ENCODE assay signal across 8 cellular contexts in the genomic region with DNA sequence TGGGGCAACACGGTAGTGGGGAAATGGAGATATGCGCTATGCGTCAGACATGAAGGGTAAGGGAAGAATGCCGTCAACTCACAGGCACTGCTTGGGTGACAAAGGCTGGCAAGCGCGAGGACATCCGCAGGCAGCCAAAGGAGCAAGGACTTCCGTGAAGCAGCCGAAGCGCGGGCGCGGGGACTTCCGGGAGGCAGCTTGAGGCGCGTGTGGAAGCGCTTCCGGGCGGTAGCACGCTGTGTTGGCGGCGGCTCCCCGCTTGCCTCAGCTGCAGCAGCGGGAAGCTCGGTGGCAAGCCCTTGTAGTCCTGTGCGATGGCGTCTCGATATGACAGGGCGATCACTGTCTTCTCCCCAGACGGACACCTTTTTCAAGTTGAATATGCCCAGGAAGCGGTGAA. TPM values are rescaled to one million over a fixed set of nuclear protein-coding genes. Genes with fewer than 3 reads are reported as not detected.
DNase-seq lines count a peak whose midpoint lies in the region; ATAC-seq and TF ChIP-seq lines count a peak whose summit lies in the region.

A gene (plus strand): TSS at position 218 of the 400 bp plus-strand sequence. CDS start 97 bp downstream, at position 315.

- no peak for TF ChIP-seq EP300 in suprapubic skin (IDR thresholded peaks at IDR 0.05)

- TF ChIP-seq POLR2A in suprapubic skin (IDR thresholded peaks at IDR 0.05), result no peak

- no peaks in the 10 kb centered on the region for H3K9me3 Mint-ChIP-seq in activated CD8-positive, alpha-beta memory T cell treated with anti-CD3 and anti-CD28 coated beads, Interleukin-2, amount 10 ng/mL, durations not matched to agents 7 days and 5 days (ENCODE audit: low read depth)

- no peak within 1 kb of the TSS for H3K27ac ChIP-seq in suprapubic skin

- H3K36me3 ChIP-seq in suprapubic skin (no peaks in the 10 kb centered on the region), BE2C (no peaks in the 10 kb centered on the region)

- ATAC-seq in HG02610 (IDR thresholded peaks at IDR 0.05; ENCODE audit: unreplicated experiment) (peak; percentile 84), left ventricle myocardium superior (peak; percentile 19)
- ATAC-seq in activated CD8-positive, alpha-beta memory T cell treated with anti-CD3 and anti-CD28 coated beads, Interleukin-2, amount 10 ng/mL, durations not matched to agents 7 days and 5 days, result peak; percentile 89

- peaks cover 3% of the 10 kb centered on the region for H3K4me1 Mint-ChIP-seq in activated CD8-positive, alpha-beta memory T cell treated with anti-CD3 and anti-CD28 coated beads, Interleukin-2, amount 10 ng/mL, durations not matched to agents 7 days and 5 days

- WGBS in suprapubic skin, result 59% methylated on average over 30 of the region's 31 CpGs

- H3K36me3 Mint-ChIP-seq in activated CD8-positive, alpha-beta memory T cell treated with anti-CD3 and anti-CD28 coated beads, Interleukin-2, amount 10 ng/mL, durations not matched to agents 7 days and 5 days, result no peaks in the 10 kb centered on the region

- H3K27me3 Mint-ChIP-seq in activated CD8-positive, alpha-beta memory T cell treated with anti-CD3 and anti-CD28 coated beads, Interleukin-2, amount 10 ng/mL, durations not matched to agents 7 days and 5 days, result no peaks in the 10 kb centered on the region

- H3K4me1 ChIP-seq in suprapubic skin (no peaks in the 10 kb centered on the region), BE2C (no peaks in the 10 kb centered on the region)

- H3K27me3 ChIP-seq in suprapubic skin (no peaks in the 10 kb centered on the region), BE2C (no peaks in the 10 kb centered on the region)

- H3K9me3 ChIP-seq in suprapubic skin, result no peaks in the 10 kb centered on the region
- H3K9me3 ChIP-seq in BE2C, result no peaks in the 10 kb centered on the region

- CTCF ChIA-PET in activated CD8-positive, alpha-beta memory T cell treated with anti-CD3 and anti-CD28 coated beads, Interleukin-2, amount 10 ng/mL, durations not matched to agents 7 days and 5 days (lab: Charles Lee), result no interaction called here

- H3K4me3 Mint-ChIP-seq in activated CD8-positive, alpha-beta memory T cell treated with anti-CD3 and anti-CD28 coated beads, Interleukin-2, amount 10 ng/mL, durations not matched to agents 7 days and 5 days, result peak within 1 kb of the TSS; percentile 69

- no peak for TF ChIP-seq CTCF in suprapubic skin (IDR thresholded peaks at IDR 0.05)
- no peak for TF ChIP-seq CTCF in BE2C (IDR thresholded peaks at IDR 0.05; ENCODE audit: low read depth, low read length)

- peak within 1 kb of the TSS; percentile 87 for H3K27ac Mint-ChIP-seq in activated CD8-positive, alpha-beta memory T cell treated with anti-CD3 and anti-CD28 coated beads, Interleukin-2, amount 10 ng/mL, durations not matched to agents 7 days and 5 days

- peak; percentile 75 for DNase-seq in activated CD8-positive, alpha-beta memory T cell treated with anti-CD3 and anti-CD28 coated beads, Interleukin-2, amount 10 ng/mL, durations not matched to agents 7 days and 5 days
- DNase-seq in left ventricle myocardium superior (peak; percentile 54), NCI-H1930 (lab: John Stamatoyannopoulos, UW) (no peak), suprapubic skin (ENCODE audit: low spot score in 2 of 2) (no peak), BE2C (no peak), SHP77 (lab: John Stamatoyannopoulos, UW) (no peak)
- DNase-seq in stimulated activated CD8-positive, alpha-beta memory T cell treated with anti-CD3 and anti-CD28 coated beads, Interleukin-4, amount 100 ng/mL, for 24 hours (ENCODE audit: low read depth), result peak; percentile 39

- intact Hi-C loops in left ventricle myocardium superior (cut with micrococcal nuclease), result no loop called here

- H3K4me3 ChIP-seq in suprapubic skin (no peak within 1 kb of the TSS), BE2C (ENCODE audit: low read depth, low read length) (no peak within 1 kb of the TSS)

RNA-seq across cellular contexts. Expression of the gene that starts here (rescaled TPM):
- 1 to 10 TPM in 1 of 2 experiments, under 1 TPM in 1; 0.82 to 1.1 TPM for total RNA-seq in activated CD8-positive, alpha-beta memory T cell treated with anti-CD3 and anti-CD28 coated beads, Interleukin-2, amount 10 ng/mL, durations not matched to agents 7 days and 5 days
- total RNA-seq in left ventricle myocardium superior (0.20 TPM), suprapubic skin (not detected)
- not detected for polyA plus RNA-seq in BE2C (2012; ENCODE audit: insufficient read depth, insufficient read length, low read depth)

Comparison
In these comparisons a context has a peak if more than half of its experiments do, and no peak if none do; other contexts are left out.
1. Peak in DNase-seq and ATAC-seq in left ventricle myocardium superior; RNA of the gene not detected or under 1 TPM.
2. ATAC-seq: peak in every context shown above with its lines; median percentile 89 in activated CD8-positive, alpha-beta memory T cell treated with anti-CD3 and anti-CD28 coated beads, Interleukin-2, amount 10 ng/mL, durations not matched to agents 7 days and 5 days; 84 in HG02610; 19 in left ventricle myocardium superior.
3. DNase-seq: peak in activated CD8-positive, alpha-beta memory T cell treated with anti-CD3 and anti-CD28 coated beads, Interleukin-2, amount 10 ng/mL, durations not matched to agents 7 days and 5 days (single experiment) and stimulated activated CD8-positive, alpha-beta memory T cell treated with anti-CD3 and anti-CD28 coated beads, Interleukin-4, amount 100 ng/mL, for 24 hours (single experiment); none in NCI-H1930 (0 of 2), suprapubic skin (0 of 2), BE2C (single experiment) and SHP77 (0 of 2).